2 cellular contexts compared by ENCODE assay signal in the genomic region with DNA sequence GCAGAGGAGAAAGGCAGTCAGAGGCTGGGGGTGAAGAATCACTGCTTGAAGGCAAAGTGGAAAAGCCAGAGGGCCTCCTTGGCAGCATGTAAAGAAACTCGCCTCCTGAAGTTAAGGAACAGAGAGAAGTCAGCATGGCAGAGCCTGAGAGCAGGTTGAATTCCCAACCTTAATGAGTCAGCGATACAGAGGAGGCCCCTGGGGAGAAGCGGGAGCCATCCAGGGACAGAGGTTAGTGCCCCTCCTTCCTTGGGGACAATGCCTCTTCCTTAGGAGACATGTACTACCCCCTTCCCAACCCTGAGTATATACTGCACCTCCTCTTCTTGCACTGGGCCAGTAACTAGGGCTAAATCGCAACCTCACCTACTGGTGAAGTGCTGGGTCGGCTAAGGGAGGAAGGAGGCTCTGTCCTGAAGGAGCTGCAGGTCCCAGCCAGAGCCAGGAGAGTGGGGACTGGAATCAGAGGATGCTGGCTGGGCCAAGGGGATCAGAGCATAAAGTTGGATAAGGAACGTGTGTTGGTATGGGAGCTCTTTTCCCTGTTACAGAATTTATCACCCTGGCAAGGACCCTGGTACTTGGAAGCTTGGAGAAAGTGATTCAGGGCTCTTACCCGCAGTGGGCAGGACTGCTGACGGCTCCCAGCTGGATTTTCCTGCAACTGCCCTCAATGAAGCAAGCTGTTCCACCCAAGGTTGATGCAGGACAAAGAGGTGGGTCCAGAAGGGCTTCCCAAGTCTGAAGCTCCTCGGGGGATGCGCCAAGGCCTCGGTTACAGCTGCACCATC.
TF ChIP-seq lines count a peak whose summit lies in the region.

No MANE protein-coding gene starts in this region.

TF ChIP-seq in IMR-90, 13 proteins besides CTCF, POLR2A, EP300 and RAD21:
- no peak for TF ChIP-seq FOS (IDR thresholded peaks at IDR 0.05; ENCODE audit: low read depth, low read length)
- no peak for TF ChIP-seq CEBPB (IDR thresholded peaks at IDR 0.05; ENCODE audit: low read depth, low read length)
- TF ChIP-seq MAFK (IDR thresholded peaks at IDR 0.05; ENCODE audit: low read depth, low read length), result no peak
- no peak for TF ChIP-seq RCOR1 (IDR thresholded peaks at IDR 0.05; ENCODE audit: insufficient replicate concordance, low read length)
- TF ChIP-seq BHLHE40 (IDR thresholded peaks at IDR 0.05; ENCODE audit: low read depth, low read length), result no peak
- TF ChIP-seq, protein P1, sequence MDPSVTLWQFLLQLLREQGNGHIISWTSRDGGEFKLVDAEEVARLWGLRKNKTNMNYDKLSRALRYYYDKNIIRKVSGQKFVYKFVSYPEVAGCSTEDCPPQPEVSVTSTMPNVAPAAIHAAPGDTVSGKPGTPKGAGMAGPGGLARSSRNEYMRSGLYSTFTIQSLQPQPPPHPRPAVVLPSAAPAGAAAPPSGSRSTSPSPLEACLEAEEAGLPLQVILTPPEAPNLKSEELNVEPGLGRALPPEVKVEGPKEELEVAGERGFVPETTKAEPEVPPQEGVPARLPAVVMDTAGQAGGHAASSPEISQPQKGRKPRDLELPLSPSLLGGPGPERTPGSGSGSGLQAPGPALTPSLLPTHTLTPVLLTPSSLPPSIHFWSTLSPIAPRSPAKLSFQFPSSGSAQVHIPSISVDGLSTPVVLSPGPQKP (IDR thresholded peaks at IDR 0.05; ENCODE audit: borderline replicate concordance, low read depth, low read length), result no peak
- TF ChIP-seq CHD1 (IDR thresholded peaks at IDR 0.05; ENCODE audit: low read depth, low read length), result no peak
- TF ChIP-seq NFE2L2 (IDR thresholded peaks at IDR 0.05; ENCODE audit: low read depth, low read length), result no peak
- TF ChIP-seq, protein P2, sequence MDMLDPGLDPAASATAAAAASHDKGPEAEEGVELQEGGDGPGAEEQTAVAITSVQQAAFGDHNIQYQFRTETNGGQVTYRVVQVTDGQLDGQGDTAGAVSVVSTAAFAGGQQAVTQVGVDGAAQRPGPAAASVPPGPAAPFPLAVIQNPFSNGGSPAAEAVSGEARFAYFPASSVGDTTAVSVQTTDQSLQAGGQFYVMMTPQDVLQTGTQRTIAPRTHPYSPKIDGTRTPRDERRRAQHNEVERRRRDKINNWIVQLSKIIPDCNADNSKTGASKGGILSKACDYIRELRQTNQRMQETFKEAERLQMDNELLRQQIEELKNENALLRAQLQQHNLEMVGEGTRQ (IDR thresholded peaks at IDR 0.05; ENCODE audit: low read depth, low read length), result no peak
- TF ChIP-seq MXI1 (IDR thresholded peaks at IDR 0.05; ENCODE audit: borderline replicate concordance, low read depth, low read length), result no peak
- TF ChIP-seq RFX5 (IDR thresholded peaks at IDR 0.05; ENCODE audit: low read depth, low read length), result no peak
- TF ChIP-seq MAZ (IDR thresholded peaks at IDR 0.05; ENCODE audit: borderline replicate concordance, low read depth, low read length), result no peak
- TF ChIP-seq SMC3 (IDR thresholded peaks at IDR 0.05; ENCODE audit: low read depth, low read length), result no peak
TF ChIP-seq in IMR-90: peak in this region for 0.

TF ChIP-seq in H1, 55 proteins besides CTCF, POLR2A, EP300 and RAD21:
- TF ChIP-seq CHD1 (IDR thresholded peaks at IDR 0.05; ENCODE audit: low read depth, low read length) (no peak), NANOG (IDR thresholded peaks at IDR 0.05; ENCODE audit: insufficient read depth, low read depth, low read length, poor library complexity, severe bottlenecking) (no peak), SP1 (IDR thresholded peaks at IDR 0.05; ENCODE audit: low read depth, low read length) (no peak), CBX8 (IDR thresholded peaks at IDR 0.05; ENCODE audit: borderline replicate concordance, low read depth, low read length) (no peak), HDAC2 (IDR thresholded peaks at IDR 0.05; ENCODE audit: borderline replicate concordance in 1 of 2, low read depth in 2 of 2, low read length in 2 of 2) (no peak), TBP (IDR thresholded peaks at IDR 0.05; ENCODE audit: low read depth, low read length) (no peak)
